Comparison of ENCODE assay signal across 1 cellular context in the genomic region with DNA sequence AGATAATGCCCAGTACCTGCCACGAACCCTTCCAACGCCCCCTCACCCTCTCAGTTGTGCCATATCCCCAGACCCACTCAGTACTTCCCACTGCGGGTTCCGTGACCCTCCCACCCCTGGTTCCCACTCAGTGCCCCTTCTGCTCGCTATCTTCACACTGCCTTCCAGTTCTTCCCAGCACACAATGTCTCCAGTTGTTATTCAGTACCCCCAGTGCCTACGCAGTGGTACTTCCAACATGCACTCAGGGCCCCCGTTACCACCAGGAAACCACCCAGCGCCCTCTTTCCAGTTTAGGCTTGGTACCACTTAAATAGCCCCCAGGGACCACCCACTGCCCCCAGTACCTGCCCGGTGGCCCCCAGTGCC.
TF ChIP-seq lines count a peak whose summit lies in the region.

No MANE protein-coding gene starts in this region.

TF ChIP-seq in IMR-90, 13 proteins besides CTCF, POLR2A, EP300 and RAD21 (continued from another document):
- TF ChIP-seq USF2 (IDR thresholded peaks at IDR 0.05; ENCODE audit: low read depth, low read length) = no peak
- TF ChIP-seq SMC3 (IDR thresholded peaks at IDR 0.05; ENCODE audit: low read depth, low read length) = no peak
- TF ChIP-seq RCOR1 (IDR thresholded peaks at IDR 0.05; ENCODE audit: insufficient replicate concordance, low read length) = no peak
- TF ChIP-seq RFX5 (IDR thresholded peaks at IDR 0.05; ENCODE audit: low read depth, low read length) = no peak
- no peak for TF ChIP-seq FOS (IDR thresholded peaks at IDR 0.05; ENCODE audit: low read depth, low read length)
- TF ChIP-seq CEBPB (IDR thresholded peaks at IDR 0.05; ENCODE audit: low read depth, low read length) = no peak
- TF ChIP-seq BHLHE40 (IDR thresholded peaks at IDR 0.05; ENCODE audit: low read depth, low read length) = no peak
